19 cellular contexts compared by ENCODE assay signal in the genomic region with DNA sequence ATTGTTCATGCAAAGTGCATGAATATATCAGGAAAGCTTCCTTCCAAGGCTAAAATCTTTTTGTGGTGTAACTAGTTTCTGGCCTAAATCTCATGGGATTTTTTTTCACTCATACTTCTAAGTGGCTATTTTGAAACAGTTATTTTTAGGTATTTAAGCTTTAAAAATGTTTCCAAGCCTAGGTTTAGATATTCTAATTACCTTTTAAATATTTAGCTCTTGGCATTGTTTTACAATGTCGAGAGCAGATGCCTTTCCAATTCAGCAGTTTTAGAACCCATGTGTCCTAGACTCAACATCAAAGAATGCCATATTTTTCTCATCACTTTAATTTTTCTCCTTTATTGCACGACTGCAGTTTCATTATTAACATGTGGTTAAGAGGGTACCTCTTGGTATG.
DNase-seq lines count a peak whose midpoint lies in the region; ATAC-seq, FAIRE-seq and TF ChIP-seq lines count a peak whose summit lies in the region.
"Had no signal": no experiment of that assay in that cellular context is flagged by ENCODE, and none has a peak within 500 bp of the region (broad histone marks: within the 10 kb centered on the region; RNA-seq: fewer than 3 reads in every experiment).

No MANE protein-coding gene starts in this region.

- peaks cover 15% of the 10 kb centered on the region for H3K36me3 ChIP-seq in adipocyte (ENCODE audit: control insufficient read depth, insufficient read depth, low read length, severe bottlenecking)

- ATAC-seq in GM18511 (IDR thresholded peaks at IDR 0.05; ENCODE audit: unreplicated experiment) (no peak), GM19397 (IDR thresholded peaks at IDR 0.05; ENCODE audit: unreplicated experiment) (no peak)
- ATAC-seq: GM12878, K562 had no signal

- H3K9ac ChIP-seq in adipocyte (ENCODE audit: low read length), result no peak overlapping the region

- TF ChIP-seq CTCF in AG10803 (conservative IDR thresholded peaks at IDR 0.05; ENCODE audit: low read length), result no peak

- no peak for FAIRE-seq in HTR-8/SVneo (lab: Jason Lieb, UNC)
- FAIRE-seq: GM12878, GM18507, K562 had no signal

- DNase-seq in AG10803 (ENCODE audit: low read depth) (peak; percentile 52), EH (ENCODE audit: low read depth) (peak; percentile 9), adipocyte (ENCODE audit: low read depth) (peak; percentile 34), kidney glomerular epithelial cell (lab: John Stamatoyannopoulos, UW) (peak; percentile 7), HTR-8/SVneo (ENCODE audit: insufficient read length, low spot score) (no peak), NCI-H748 treated with DMSO at 0.1 percent for 48 hours (lab: John Stamatoyannopoulos, UW) (no peak)
- DNase-seq: AML-193; CD4-positive, alpha-beta memory T cell; DMS153; DMS79 treated with DMSO at 0.1 percent for 48 hours; GDM1; HCEC 1CT; HFFc6; Kasumi-1 had no signal

- no peaks in the 10 kb centered on the region for H3K9me3 ChIP-seq in adipocyte (ENCODE audit: control insufficient read depth, low read length)

- H3K27me3 ChIP-seq in adipocyte (replicated peaks; ENCODE audit: control insufficient read depth, insufficient read depth, low read length), result no peaks in the 10 kb centered on the region

- H3K4me3 ChIP-seq in AG10803 (ENCODE audit: low read length) (no peak overlapping the region), adipocyte (ENCODE audit: low read length) (no peak overlapping the region)
- H3K4me3 ChIP-seq: GM12878, K562 had no signal

- peaks cover 16% of the 10 kb centered on the region for H3K4me1 ChIP-seq in adipocyte (ENCODE audit: control insufficient read depth, insufficient read depth, low read length)

Comparison
In these comparisons a context has a peak if more than half of its experiments do, and no peak if none do; other contexts are left out.
1. DNase-seq: peak in AG10803 (single experiment), EH (single experiment), adipocyte (single experiment) and kidney glomerular epithelial cell (single experiment); none in HTR-8/SVneo (single experiment) and NCI-H748 treated with DMSO at 0.1 percent for 48 hours (single experiment).